8 cellular contexts compared by ENCODE assay signal in the genomic region with DNA sequence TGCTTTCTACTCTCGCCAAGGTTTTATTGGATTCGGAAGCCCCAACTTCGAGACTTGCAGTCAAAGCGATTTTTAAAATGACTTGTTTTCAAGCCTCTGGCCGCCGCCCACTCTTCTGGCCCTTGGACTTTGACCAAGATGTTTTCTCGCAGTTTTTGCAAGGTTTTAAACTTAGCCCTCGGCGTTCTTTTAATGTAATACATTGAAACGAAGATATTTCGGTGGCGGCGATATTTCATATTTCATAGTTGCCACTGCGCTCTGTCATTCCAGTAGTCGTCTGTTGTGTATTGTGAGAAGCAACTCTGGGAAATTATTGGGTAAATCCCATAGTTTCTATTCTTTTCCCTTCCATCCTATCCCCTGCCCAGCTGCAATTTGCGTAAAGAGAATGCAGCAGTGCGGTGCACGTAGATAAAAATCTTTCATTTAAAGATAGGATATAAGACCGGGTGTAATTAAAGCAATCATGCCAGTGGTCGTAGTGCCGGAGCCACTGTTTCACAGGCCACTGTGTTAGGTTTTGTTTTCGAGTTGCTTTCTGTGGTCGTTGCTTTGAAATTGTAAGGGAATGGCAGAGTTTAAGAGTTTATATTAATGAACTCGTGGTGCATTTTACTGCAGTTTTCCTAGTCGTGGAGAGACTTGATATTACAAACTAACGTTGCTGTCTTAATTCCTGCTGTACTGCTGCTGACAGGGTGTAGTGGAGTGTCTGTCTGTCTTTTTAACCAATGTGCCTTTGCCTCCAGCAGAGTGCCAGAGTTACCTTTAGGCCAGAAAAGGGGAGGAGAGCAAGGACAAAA. TPM values are rescaled to one million over a fixed set of nuclear protein-coding genes. Genes with fewer than 3 reads are reported as not detected.
DNase-seq lines count a peak whose midpoint lies in the region; ATAC-seq and TF ChIP-seq lines count a peak whose summit lies in the region.

No MANE protein-coding gene starts in this region.

- peaks cover 40% of the 10 kb centered on the region for H3K79me2 ChIP-seq in PC-9 (ENCODE audit: low read depth)

- peak overlapping the region; percentile 87 for H3K27ac ChIP-seq in PC-9

- no peaks in the 10 kb centered on the region for H3K9me2 ChIP-seq in PC-9 (ENCODE audit: insufficient read depth)

- DNase-seq in AG10803 (ENCODE audit: low read depth), result peak; percentile 30
- peak in 1 of 2 experiments; percentile 13 for DNase-seq in PC-9
- peak; percentile 44 for DNase-seq in cerebellar cortex (ENCODE audit: low spot score)
- no peak for DNase-seq in left lobe of liver (ENCODE audit: low spot score)
- DNase-seq in superior temporal gyrus (ENCODE audit: extremely low spot score), result peak; percentile 75
- no peak for DNase-seq in middle frontal gyrus (ENCODE audit: extremely low spot score, low spot score)

- H2AFZ ChIP-seq in PC-9, result peak overlapping the region; percentile 89

- TF ChIP-seq CTCF in AG10803 (conservative IDR thresholded peaks at IDR 0.05; ENCODE audit: low read length) (no peak), PC-9 (conservative IDR thresholded peaks at IDR 0.05) (no peak)

- POLR2A ChIA-PET in PC-9 (lab: Charles Lee; ENCODE audit: unreplicated experiment), result interaction anchor here (0.5 to 0.7 kb wide), 2 partner anchors 68 to 167 kb away, joined by 3 to 4 read pairs; no protein-coding TSS in a partner anchor

- H3K27me3 ChIP-seq in PC-9 (ENCODE audit: insufficient read depth, low read depth), result no peaks in the 10 kb centered on the region

- intact Hi-C loops in PC-9 (cut with micrococcal nuclease; ENCODE audit: unreplicated experiment), result loop anchor here (1.0 to 5.0 kb wide), 6 partner anchors 40 to 485 kb away; no protein-coding TSS in a partner anchor

- peak; percentile 27 for ATAC-seq in GM18502 (IDR thresholded peaks at IDR 0.05; ENCODE audit: poor library complexity, unreplicated experiment)
- ATAC-seq in HG03025 (IDR thresholded peaks at IDR 0.05; ENCODE audit: low FRiP score, unreplicated experiment), result peak; percentile 16
- ATAC-seq in left lobe of liver, result peak; percentile 51

- peaks cover 29% of the 10 kb centered on the region for H3K4me1 ChIP-seq in PC-9 (replicated peaks; ENCODE audit: insufficient read depth)

- H3K4me3 ChIP-seq in AG10803 (ENCODE audit: low read length) (peak overlapping the region; percentile 74), PC-9 (peak overlapping the region; percentile 69)

- CTCF ChIA-PET in PC-9 (lab: Charles Lee), result no interaction called here

- H3F3A ChIP-seq in PC-9 (ENCODE audit: insufficient read depth, low read depth), result peaks cover 17% of the 10 kb centered on the region; the same call in 1 of the 2 replicates

- BruUV-seq in PC-9 (replicated peaks; lab: Mats Ljungman, UMichigan), result TSS peak; percentile 61

- peaks cover 24% of the 10 kb centered on the region; the same call in 1 of the 2 replicates for H3K36me3 ChIP-seq in PC-9 (ENCODE audit: low read depth)

- H4K20me1 ChIP-seq in PC-9 (ENCODE audit: insufficient read depth), result no peaks in the 10 kb centered on the region

- H3K4me2 ChIP-seq in PC-9, result peak overlapping the region; percentile 83

- H3K9me3 ChIP-seq in PC-9 (ENCODE audit: insufficient read depth, low read depth), result no peaks in the 10 kb centered on the region

RNA-seq across cellular contexts. Expression of a gene that starts 0.7 kb away (rescaled TPM):
- total RNA-seq in PC-9 (2021) (33.7 and 37.5 TPM in 2 replicates), left lobe of liver (20.8 TPM)

RNA-seq across cellular contexts. Expression of a gene that starts 30.4 kb away (rescaled TPM):
- total RNA-seq in PC-9 (2021) (3.8 and 4.8 TPM in 2 replicates), left lobe of liver (2.1 TPM)

Comparison
In these comparisons a context has a peak if more than half of its experiments do, and no peak if none do; other contexts are left out.
1. DNase-seq: peak in AG10803 (single experiment), cerebellar cortex (single experiment) and superior temporal gyrus (single experiment); none in left lobe of liver (single experiment) and middle frontal gyrus (single experiment).
2. Peak in every context shown above with its lines, with median percentiles within 50 percentile points of each other: ATAC-seq.